In genomic region chr11:4065086-4065485, GRCh38 we compare ENCODE assay signal across 23 cellular contexts. TPM values are rescaled to one million over a fixed set of nuclear protein-coding genes. Genes with fewer than 3 reads are reported as not detected.
DNase-seq lines count a peak whose midpoint lies in the region; ATAC-seq and TF ChIP-seq lines count a peak whose summit lies in the region.
"Had no signal": no experiment of that assay in that cellular context is flagged by ENCODE, and none has a peak within 500 bp of the region (broad histone marks: within the 10 kb centered on the region; RNA-seq: fewer than 3 reads in every experiment).

No MANE protein-coding gene starts in this region.

- TF ChIP-seq CTCF in mesothelial cell of epicardium (IDR thresholded peaks at IDR 0.05; ENCODE audit: unreplicated experiment) = no peak
- TF ChIP-seq CTCF in ovary (IDR thresholded peaks at IDR 0.05) = no peak

- no peaks in the 10 kb centered on the region for H3K9me3 Mint-ChIP-seq in activated CD4-positive, alpha-beta memory T cell treated with anti-CD3 and anti-CD28 coated beads for 36 hours
- no peaks in the 10 kb centered on the region for H3K9me3 Mint-ChIP-seq in activated CD4-positive, alpha-beta memory T cell treated with anti-CD3 and anti-CD28 coated beads, Interleukin-2, amount 10 ng/mL, durations not matched to agents 7 days and 5 days
- H3K9me3 Mint-ChIP-seq in activated T-helper 17 cell treated with anti-CD3 and anti-CD28 coated beads, Interleukin-2, amount 50 U/mL, for 72 hours = no peaks in the 10 kb centered on the region
- no peaks in the 10 kb centered on the region for H3K9me3 Mint-ChIP-seq in mesothelial cell of epicardium
- H3K9me3 Mint-ChIP-seq: activated T-helper 1 cell treated with anti-CD3 and anti-CD28 coated beads, Interleukin-12 subunit alpha, Interleukin-12 subunit beta, Interleukin-2, Interleukin-4 antibody, amounts not matched to agents 30 ng/mL and 10 ng/mL and 1 ng/mL, durations not matched to agents 14 hours and 24 hours and 36 hours; dendritic cell treated with granulocyte-macrophage colony-stimulating factor and Interleukin-4, amounts not matched to agents 40 ng/mL and 50 ng/mL, for 4 days had no signal

- H3K4me3 Mint-ChIP-seq in activated CD4-positive, alpha-beta memory T cell treated with anti-CD3 and anti-CD28 coated beads for 36 hours = no peak overlapping the region
- H3K4me3 Mint-ChIP-seq in activated CD4-positive, alpha-beta memory T cell treated with anti-CD3 and anti-CD28 coated beads, Interleukin-2, amount 10 ng/mL, durations not matched to agents 7 days and 5 days = no peak overlapping the region
- peak overlapping the region; percentile 16 for H3K4me3 Mint-ChIP-seq in activated T-helper 17 cell treated with anti-CD3 and anti-CD28 coated beads, Interleukin-2, amount 50 U/mL, for 72 hours
- no peak overlapping the region for H3K4me3 Mint-ChIP-seq in mesothelial cell of epicardium
- H3K4me3 Mint-ChIP-seq: activated T-helper 1 cell treated with anti-CD3 and anti-CD28 coated beads, Interleukin-12 subunit alpha, Interleukin-12 subunit beta, Interleukin-2, Interleukin-4 antibody, amounts not matched to agents 30 ng/mL and 10 ng/mL and 1 ng/mL, durations not matched to agents 14 hours and 24 hours and 36 hours; dendritic cell treated with granulocyte-macrophage colony-stimulating factor and Interleukin-4, amounts not matched to agents 40 ng/mL and 50 ng/mL, for 4 days had no signal

- H3K9me3 ChIP-seq in ovary = no peaks in the 10 kb centered on the region
- H3K9me3 ChIP-seq: left ventricle myocardium inferior, neutrophil, SJSA1, tibial nerve had no signal

- no peak for DNase-seq in activated CD4-positive, alpha-beta memory T cell treated with anti-CD3 and anti-CD28 coated beads for 36 hours
- DNase-seq in activated CD4-positive, alpha-beta memory T cell treated with anti-CD3 and anti-CD28 coated beads, Interleukin-2, amount 10 ng/mL, durations not matched to agents 7 days and 5 days = no peak
- DNase-seq in mesothelial cell of epicardium (ENCODE audit: low spot score in 2 of 2, unreplicated experiment in 2 of 2) = no peak
- DNase-seq in stimulated activated naive CD8-positive, alpha-beta T cell treated with anti-CD3 and anti-CD28 coated beads, Interleukin-15, Interleukin-2, amounts not matched to agents 100 U/mL and 50 U/mL, for 24 hours = no peak
- no peak for DNase-seq in SKM-1 treated with dmso at 0.1 percent for 144 hours (lab: John Stamatoyannopoulos, UW; ENCODE audit: unreplicated experiment)
- DNase-seq in ovary = no peak
- DNase-seq in NCI-H345 (lab: John Stamatoyannopoulos, UW) = no peak
- DNase-seq: Calu3; KBM-7; left ventricle myocardium inferior; midbrain; MM.1S; NCI-H1436; NCI-H526 treated with DMSO at 0.1 percent for 48 hours; stimulated activated CD4-positive, alpha-beta T cell treated with anti-CD3 and anti-CD28 coated beads, Interleukin-2, amount 100 ng/mL, for 48 hours; stimulated activated naive CD4-positive, alpha-beta T cell had no signal

- no peak overlapping the region for H3K27ac ChIP-seq in ovary
- H3K27ac ChIP-seq: left ventricle myocardium inferior, neutrophil, SJSA1, tibial nerve, VCaP had no signal

- no peak for TF ChIP-seq EP300 in ovary (IDR thresholded peaks at IDR 0.05)

- no peaks in the 10 kb centered on the region for H3K36me3 ChIP-seq in ovary

- peak overlapping the region; percentile 20 for H3K27ac Mint-ChIP-seq in activated CD4-positive, alpha-beta memory T cell treated with anti-CD3 and anti-CD28 coated beads for 36 hours
- H3K27ac Mint-ChIP-seq in activated CD4-positive, alpha-beta memory T cell treated with anti-CD3 and anti-CD28 coated beads, Interleukin-2, amount 10 ng/mL, durations not matched to agents 7 days and 5 days = no peak overlapping the region
- peak overlapping the region; percentile 0 for H3K27ac Mint-ChIP-seq in activated T-helper 17 cell treated with anti-CD3 and anti-CD28 coated beads, Interleukin-2, amount 50 U/mL, for 72 hours
- peak overlapping the region; percentile 19 for H3K27ac Mint-ChIP-seq in mesothelial cell of epicardium
- H3K27ac Mint-ChIP-seq: activated T-helper 1 cell treated with anti-CD3 and anti-CD28 coated beads, Interleukin-12 subunit alpha, Interleukin-12 subunit beta, Interleukin-2, Interleukin-4 antibody, amounts not matched to agents 30 ng/mL and 10 ng/mL and 1 ng/mL, durations not matched to agents 14 hours and 24 hours and 36 hours; dendritic cell treated with granulocyte-macrophage colony-stimulating factor and Interleukin-4, amounts not matched to agents 40 ng/mL and 50 ng/mL, for 4 days had no signal

- TF ChIP-seq POLR2A in ovary (IDR thresholded peaks at IDR 0.05) = no peak

- H3K36me3 Mint-ChIP-seq in activated CD4-positive, alpha-beta memory T cell treated with anti-CD3 and anti-CD28 coated beads for 36 hours = peaks cover 6% of the 10 kb centered on the region
- H3K36me3 Mint-ChIP-seq in activated CD4-positive, alpha-beta memory T cell treated with anti-CD3 and anti-CD28 coated beads, Interleukin-2, amount 10 ng/mL, durations not matched to agents 7 days and 5 days (ENCODE audit: low read depth) = peaks cover 46% of the 10 kb centered on the region
- peaks cover 34% of the 10 kb centered on the region for H3K36me3 Mint-ChIP-seq in activated T-helper 17 cell treated with anti-CD3 and anti-CD28 coated beads, Interleukin-2, amount 50 U/mL, for 72 hours (ENCODE audit: low read depth)
- H3K36me3 Mint-ChIP-seq in mesothelial cell of epicardium = peaks cover 3% of the 10 kb centered on the region

- POLR2A ChIA-PET in activated CD4-positive, alpha-beta memory T cell treated with anti-CD3 and anti-CD28 coated beads for 36 hours (lab: Charles Lee) = interaction anchor here (0.6 to 1.5 kb wide), 3 partner anchors 211 to 224 kb away, joined by 3 to 6 read pairs (median 3); no protein-coding TSS in a partner anchor
- POLR2A ChIA-PET in activated CD4-positive, alpha-beta memory T cell treated with anti-CD3 and anti-CD28 coated beads, Interleukin-2, amount 10 ng/mL, durations not matched to agents 7 days and 5 days (lab: Charles Lee) = interaction anchor here (0.9 to 3.1 kb wide), 3 partner anchors 210 to 227 kb away, joined by 3 to 26 read pairs (median 3); partner anchors contain the start of gene STIM1

- peak; percentile 83 for ATAC-seq in activated T-helper 17 cell treated with anti-CD3 and anti-CD28 coated beads, Interleukin-2, amount 50 U/mL, for 72 hours (replicated peaks)
- ATAC-seq in stimulated activated naive CD8-positive, alpha-beta T cell treated with anti-CD3 and anti-CD28 coated beads, Interleukin-15, Interleukin-2, amounts not matched to agents 100 U/mL and 50 U/mL, for 24 hours = peak; percentile 47

- H3K27me3 Mint-ChIP-seq in activated CD4-positive, alpha-beta memory T cell treated with anti-CD3 and anti-CD28 coated beads for 36 hours = no peaks in the 10 kb centered on the region
- H3K27me3 Mint-ChIP-seq in activated CD4-positive, alpha-beta memory T cell treated with anti-CD3 and anti-CD28 coated beads, Interleukin-2, amount 10 ng/mL, durations not matched to agents 7 days and 5 days = no peaks in the 10 kb centered on the region
- H3K27me3 Mint-ChIP-seq in activated T-helper 17 cell treated with anti-CD3 and anti-CD28 coated beads, Interleukin-2, amount 50 U/mL, for 72 hours = no peaks in the 10 kb centered on the region
- H3K27me3 Mint-ChIP-seq in mesothelial cell of epicardium (ENCODE audit: low read depth) = no peaks in the 10 kb centered on the region
- H3K27me3 Mint-ChIP-seq: dendritic cell treated with granulocyte-macrophage colony-stimulating factor and Interleukin-4, amounts not matched to agents 40 ng/mL and 50 ng/mL, for 4 days had no signal

- no peak overlapping the region for H3K4me3 ChIP-seq in ovary
- H3K4me3 ChIP-seq: left ventricle myocardium inferior, SJSA1, tibial nerve had no signal

- WGBS in ovary, 3 donors = 91 to 100% (median 92%) methylated on average over 1 of the region's 1 CpG

- H3K4me1 ChIP-seq in ovary (ENCODE audit: insufficient read depth) = peaks cover 6% of the 10 kb centered on the region

- peaks cover 64% of the 10 kb centered on the region for H3K4me1 Mint-ChIP-seq in activated CD4-positive, alpha-beta memory T cell treated with anti-CD3 and anti-CD28 coated beads for 36 hours (ENCODE audit: low read depth)
- peaks cover 39% of the 10 kb centered on the region for H3K4me1 Mint-ChIP-seq in activated CD4-positive, alpha-beta memory T cell treated with anti-CD3 and anti-CD28 coated beads, Interleukin-2, amount 10 ng/mL, durations not matched to agents 7 days and 5 days
- peaks cover 50% of the 10 kb centered on the region for H3K4me1 Mint-ChIP-seq in activated T-helper 17 cell treated with anti-CD3 and anti-CD28 coated beads, Interleukin-2, amount 50 U/mL, for 72 hours
- H3K4me1 Mint-ChIP-seq in mesothelial cell of epicardium = peaks cover 13% of the 10 kb centered on the region

- CTCF ChIA-PET in activated CD4-positive, alpha-beta memory T cell treated with anti-CD3 and anti-CD28 coated beads for 36 hours (lab: Charles Lee) = interaction anchor here (0.6 to 14.8 kb wide), 5 partner anchors 8 to 258 kb away, joined by 3 to 756 read pairs (median 4); partner anchors contain the start of genes RHOG and STIM1
- CTCF ChIA-PET in activated CD4-positive, alpha-beta memory T cell treated with anti-CD3 and anti-CD28 coated beads, Interleukin-2, amount 10 ng/mL, durations not matched to agents 7 days and 5 days (lab: Charles Lee) = interaction anchor here (0.6 to 13.4 kb wide), 3 partner anchors 8 to 232 kb away, joined by 4 to 554 read pairs (median 20); partner anchors contain the start of genes RHOG and STIM1

- intact Hi-C loops in activated CD4-positive, alpha-beta memory T cell treated with anti-CD3 and anti-CD28 coated beads for 36 hours (cut with micrococcal nuclease) = no loop called here
- intact Hi-C loops in ovary (cut with DNase I) = no loop called here

- H3K27me3 ChIP-seq in ovary = no peaks in the 10 kb centered on the region
- H3K27me3 ChIP-seq: neutrophil, SJSA1, tibial nerve had no signal

RNA-seq across cellular contexts. Expression of gene RRM1, which starts 29.5 kb away (rescaled TPM):
- total RNA-seq in activated CD4-positive, alpha-beta memory T cell treated with anti-CD3 and anti-CD28 coated beads for 36 hours = 100 to 1,000 TPM; 201 to 203 TPM
- total RNA-seq in activated CD4-positive, alpha-beta memory T cell treated with anti-CD3 and anti-CD28 coated beads, Interleukin-2, amount 10 ng/mL, durations not matched to agents 7 days and 5 days = 100 to 1,000 TPM; 156 to 161 TPM
- total RNA-seq in activated T-helper 17 cell treated with anti-CD3 and anti-CD28 coated beads, Interleukin-2, amount 50 U/mL, for 72 hours = 100 to 1,000 TPM; 193 to 204 TPM
- total RNA-seq in mesothelial cell of epicardium = 49.4 to 58.6 TPM (median 51.7 TPM) in 3 replicates
- total RNA-seq in ovary = 10 to 100 TPM; 15.0 to 35.2 (median 24.7) TPM
- polyA plus RNA-seq in ovary = 10 to 100 TPM; 14.1 to 50.0 TPM
